ENCODE assay signal across 13 cellular contexts in the genomic region with DNA sequence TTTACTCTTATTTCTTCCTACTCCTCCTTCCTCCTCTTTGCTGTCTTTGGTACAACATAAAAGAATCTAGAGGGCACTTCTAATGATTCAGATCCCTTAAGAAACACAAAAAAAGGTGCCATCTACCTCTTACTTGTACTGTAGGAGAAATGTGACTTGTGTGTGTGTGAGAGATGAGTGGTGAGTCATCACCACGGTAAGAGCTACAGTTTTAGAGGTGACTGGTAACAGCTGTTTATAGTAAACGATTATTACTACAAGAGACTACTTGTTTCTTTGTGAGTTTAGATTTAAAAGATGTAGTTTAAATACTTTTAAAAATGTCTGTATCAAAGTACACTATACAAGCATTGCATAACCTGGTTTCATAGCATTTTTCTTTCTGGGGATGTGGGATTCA. TPM values are rescaled to one million over a fixed set of nuclear protein-coding genes. Genes with fewer than 3 reads are reported as not detected.
DNase-seq lines count a peak whose midpoint lies in the region; ATAC-seq and TF ChIP-seq lines count a peak whose summit lies in the region.
"Had no signal": no experiment of that assay in that cellular context is flagged by ENCODE, and none has a peak within 500 bp of the region (broad histone marks: within the 10 kb centered on the region; RNA-seq: fewer than 3 reads in every experiment).

No MANE protein-coding gene starts in this region.

- in situ Hi-C loops in transverse colon (cut with MboI; ENCODE audit: low pct_ligation_motif_present in 1 of 4, low pct_unique_long_range_greater_than_20kb in 1 of 4, low sequenced_read_pairs in 3 of 4): loop anchor here in 1 of 4 donors (25.0 kb wide), 1 partner anchor 124 kb away; the partner anchor contains the start of gene C1orf141

- intact Hi-C loops in activated naive CD4-positive, alpha-beta T cell treated with anti-CD3 and anti-CD28 coated beads for 36 hours (cut with micrococcal nuclease): loop anchor here (5.0 kb wide), 1 partner anchor 39 kb away; the partner anchor contains the start of gene SLC35D1
- intact Hi-C loops in transverse colon (cut with DNase I; ENCODE audit: low total_unique reads): no loop called here

- no peaks in the 10 kb centered on the region for H3K9me3 ChIP-seq in transverse colon
- H3K9me3 ChIP-seq: uterus had no signal

- no peak overlapping the region for H3K4me3 Mint-ChIP-seq in activated naive CD4-positive, alpha-beta T cell treated with anti-CD3 and anti-CD28 coated beads for 36 hours
- no peak overlapping the region for H3K4me3 Mint-ChIP-seq in WTC11
- H3K4me3 Mint-ChIP-seq: B cell, brain, nephron progenitor cell had no signal

- no peak overlapping the region for H3K27ac Mint-ChIP-seq in activated naive CD4-positive, alpha-beta T cell treated with anti-CD3 and anti-CD28 coated beads for 36 hours
- H3K27ac Mint-ChIP-seq in WTC11: no peak overlapping the region
- H3K27ac Mint-ChIP-seq: B cell, nephron progenitor cell had no signal

- no peak for TF ChIP-seq EP300 in transverse colon (IDR thresholded peaks at IDR 0.05; ENCODE audit: low read depth)

- 39 to 50% methylated on average over 1 to 2 of the region's 2 CpGs for WGBS in transverse colon (ENCODE audit: low coverage in 1 of 2), 2 donors

- ATAC-seq in stimulated activated naive CD8-positive, alpha-beta T cell treated with anti-CD3 and anti-CD28 coated beads, Interleukin-15, Interleukin-2, amounts not matched to agents 100 U/mL and 50 U/mL, for 24 hours: peak; percentile 79
- ATAC-seq in HG02610 (IDR thresholded peaks at IDR 0.05; ENCODE audit: unreplicated experiment): no peak
- ATAC-seq in WTC11: no peak

- POLR2A ChIA-PET in WTC11 (lab: Charles Lee): no interaction called here

- no peaks in the 10 kb centered on the region for H3K27me3 ChIP-seq in transverse colon
- H3K27me3 ChIP-seq: uterus had no signal

- TF ChIP-seq CTCF in cardiac fibroblast (IDR thresholded peaks at IDR 0.05; ENCODE audit: low read depth, low read length): no peak
- TF ChIP-seq CTCF in transverse colon (IDR thresholded peaks at IDR 0.05): no peak
- no peak for TF ChIP-seq CTCF in WTC11 (IDR thresholded peaks at IDR 0.05)

- DNase-seq in activated naive CD4-positive, alpha-beta T cell treated with anti-CD3 and anti-CD28 coated beads for 36 hours: peak; percentile 18
- no peak for DNase-seq in activated naive CD4-positive, alpha-beta T cell treated with Interleukin-2 at 50 U/mL for 16 hours
- peak; percentile 9 for DNase-seq in HPDE6-E6E7 (ENCODE audit: extremely low spot score)
- DNase-seq in cardiac fibroblast (ENCODE audit: low read depth in 2 of 2): peak; percentile 58 to 65
- no peak for DNase-seq in stimulated activated naive CD8-positive, alpha-beta T cell treated with anti-CD3 and anti-CD28 coated beads, Interleukin-15, Interleukin-2, amounts not matched to agents 100 U/mL and 50 U/mL, for 24 hours
- no peak for DNase-seq in transverse colon
- no peak for DNase-seq in WTC11 (ENCODE audit: low spot score)
- DNase-seq: hypothalamus, nephron progenitor cell, uterus had no signal

- no peak for TF ChIP-seq POLR2A in transverse colon (IDR thresholded peaks at IDR 0.05)

- no peaks in the 10 kb centered on the region for H3K27me3 Mint-ChIP-seq in activated naive CD4-positive, alpha-beta T cell treated with anti-CD3 and anti-CD28 coated beads for 36 hours (ENCODE audit: low read depth)
- H3K27me3 Mint-ChIP-seq in WTC11 (ENCODE audit: low read depth): no peaks in the 10 kb centered on the region; the same call in 1 of the 2 replicates
- H3K27me3 Mint-ChIP-seq: B cell, brain had no signal

- H3K4me1 Mint-ChIP-seq in activated naive CD4-positive, alpha-beta T cell treated with anti-CD3 and anti-CD28 coated beads for 36 hours (ENCODE audit: low read depth): peaks cover 15% of the 10 kb centered on the region
- H3K4me1 Mint-ChIP-seq in WTC11: peaks cover 10% of the 10 kb centered on the region
- H3K4me1 Mint-ChIP-seq: B cell, nephron progenitor cell had no signal

- H3K36me3 ChIP-seq in transverse colon: peaks cover 0 to 14% (median 5%) of the 10 kb centered on the region in 4 donors
- H3K36me3 ChIP-seq: uterus had no signal

- no peak overlapping the region for H3K27ac ChIP-seq in transverse colon
- H3K27ac ChIP-seq: uterus had no signal

- H3K4me3 ChIP-seq in cardiac fibroblast (replicated peaks in 1 of 2; ENCODE audit: low read depth in 2 of 2, low read length in 2 of 2): no peak overlapping the region
- no peak overlapping the region for H3K4me3 ChIP-seq in transverse colon
- H3K4me3 ChIP-seq: uterus had no signal

- H3K4me1 ChIP-seq in transverse colon: peaks cover 0 to 4% (median 0%) of the 10 kb centered on the region in 4 donors
- H3K4me1 ChIP-seq: uterus had no signal

- no peaks in the 10 kb centered on the region for H3K9me3 Mint-ChIP-seq in activated naive CD4-positive, alpha-beta T cell treated with anti-CD3 and anti-CD28 coated beads for 36 hours
- H3K9me3 Mint-ChIP-seq in WTC11: no peaks in the 10 kb centered on the region

- H3K36me3 Mint-ChIP-seq in activated naive CD4-positive, alpha-beta T cell treated with anti-CD3 and anti-CD28 coated beads for 36 hours (ENCODE audit: low read depth): peaks cover 40% of the 10 kb centered on the region
- no peaks in the 10 kb centered on the region for H3K36me3 Mint-ChIP-seq in WTC11

- CTCF ChIA-PET in activated naive CD4-positive, alpha-beta T cell treated with anti-CD3 and anti-CD28 coated beads for 36 hours (lab: Charles Lee): interaction anchor here (1.6 to 3.8 kb wide), 2 partner anchors 17 to 136 kb away, joined by 6 to 16 read pairs; no protein-coding TSS in a partner anchor
- CTCF ChIA-PET in WTC11 (lab: Charles Lee): no interaction called here

TF ChIP-seq in WTC11, 78 proteins besides CTCF, POLR2A, EP300 and RAD21 (continues in another document):
- TF ChIP-seq CDX4 (CRISPR knock-in tag; IDR thresholded peaks at IDR 0.05; ENCODE audit: borderline replicate concordance) (no peak), SMAD4 (CRISPR knock-in tag; IDR thresholded peaks at IDR 0.05) (no peak), TP53 (CRISPR knock-in tag; IDR thresholded peaks at IDR 0.05) (no peak), NR1H2 (CRISPR knock-in tag; IDR thresholded peaks at IDR 0.05) (no peak), MAX (CRISPR knock-in tag; IDR thresholded peaks at IDR 0.05) (no peak), MYBL2 (CRISPR knock-in tag; IDR thresholded peaks at IDR 0.05) (no peak), ZNF263 (CRISPR knock-in tag; IDR thresholded peaks at IDR 0.05; ENCODE audit: low read depth) (no peak), NFATC4 (CRISPR knock-in tag; IDR thresholded peaks at IDR 0.05) (no peak), CREM (CRISPR knock-in tag; IDR thresholded peaks at IDR 0.05) (no peak)
- TF ChIP-seq, protein P1, sequence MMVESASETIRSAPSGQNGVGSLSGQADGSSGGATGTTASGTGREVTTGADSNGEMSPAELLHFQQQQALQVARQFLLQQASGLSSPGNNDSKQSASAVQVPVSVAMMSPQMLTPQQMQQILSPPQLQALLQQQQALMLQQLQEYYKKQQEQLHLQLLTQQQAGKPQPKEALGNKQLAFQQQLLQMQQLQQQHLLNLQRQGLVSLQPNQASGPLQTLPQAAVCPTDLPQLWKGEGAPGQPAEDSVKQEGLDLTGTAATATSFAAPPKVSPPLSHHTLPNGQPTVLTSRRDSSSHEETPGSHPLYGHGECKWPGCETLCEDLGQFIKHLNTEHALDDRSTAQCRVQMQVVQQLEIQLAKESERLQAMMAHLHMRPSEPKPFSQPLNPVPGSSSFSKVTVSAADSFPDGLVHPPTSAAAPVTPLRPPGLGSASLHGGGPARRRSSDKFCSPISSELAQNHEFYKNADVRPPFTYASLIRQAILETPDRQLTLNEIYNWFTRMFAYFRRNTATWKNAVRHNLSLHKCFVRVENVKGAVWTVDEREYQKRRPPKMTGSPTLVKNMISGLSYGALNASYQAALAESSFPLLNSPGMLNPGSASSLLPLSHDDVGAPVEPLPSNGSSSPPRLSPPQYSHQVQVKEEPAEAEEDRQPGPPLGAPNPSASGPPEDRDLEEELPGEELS (CRISPR knock-in tag; IDR thresholded peaks at IDR 0.05): no peak
- TF ChIP-seq, protein P2, sequence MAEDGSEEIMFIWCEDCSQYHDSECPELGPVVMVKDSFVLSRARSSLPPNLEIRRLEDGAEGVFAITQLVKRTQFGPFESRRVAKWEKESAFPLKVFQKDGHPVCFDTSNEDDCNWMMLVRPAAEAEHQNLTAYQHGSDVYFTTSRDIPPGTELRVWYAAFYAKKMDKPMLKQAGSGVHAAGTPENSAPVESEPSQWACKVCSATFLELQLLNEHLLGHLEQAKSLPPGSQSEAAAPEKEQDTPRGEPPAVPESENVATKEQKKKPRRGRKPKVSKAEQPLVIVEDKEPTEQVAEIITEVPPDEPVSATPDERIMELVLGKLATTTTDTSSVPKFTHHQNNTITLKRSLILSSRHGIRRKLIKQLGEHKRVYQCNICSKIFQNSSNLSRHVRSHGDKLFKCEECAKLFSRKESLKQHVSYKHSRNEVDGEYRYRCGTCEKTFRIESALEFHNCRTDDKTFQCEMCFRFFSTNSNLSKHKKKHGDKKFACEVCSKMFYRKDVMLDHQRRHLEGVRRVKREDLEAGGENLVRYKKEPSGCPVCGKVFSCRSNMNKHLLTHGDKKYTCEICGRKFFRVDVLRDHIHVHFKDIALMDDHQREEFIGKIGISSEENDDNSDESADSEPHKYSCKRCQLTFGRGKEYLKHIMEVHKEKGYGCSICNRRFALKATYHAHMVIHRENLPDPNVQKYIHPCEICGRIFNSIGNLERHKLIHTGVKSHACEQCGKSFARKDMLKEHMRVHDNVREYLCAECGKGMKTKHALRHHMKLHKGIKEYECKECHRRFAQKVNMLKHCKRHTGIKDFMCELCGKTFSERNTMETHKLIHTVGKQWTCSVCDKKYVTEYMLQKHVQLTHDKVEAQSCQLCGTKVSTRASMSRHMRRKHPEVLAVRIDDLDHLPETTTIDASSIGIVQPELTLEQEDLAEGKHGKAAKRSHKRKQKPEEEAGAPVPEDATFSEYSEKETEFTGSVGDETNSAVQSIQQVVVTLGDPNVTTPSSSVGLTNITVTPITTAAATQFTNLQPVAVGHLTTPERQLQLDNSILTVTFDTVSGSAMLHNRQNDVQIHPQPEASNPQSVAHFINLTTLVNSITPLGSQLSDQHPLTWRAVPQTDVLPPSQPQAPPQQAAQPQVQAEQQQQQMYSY (CRISPR knock-in tag; IDR thresholded peaks at IDR 0.05): no peak

RNA-seq across cellular contexts. Expression of gene SLC35D1, which starts 40.4 kb away (rescaled TPM):
- 10 to 100 TPM; 10.5 to 11.1 TPM for total RNA-seq in activated naive CD4-positive, alpha-beta T cell treated with anti-CD3 and anti-CD28 coated beads for 36 hours
- 10 to 100 TPM in 3 of 4 donors, 1 to 10 TPM in 1; 10.0 to 68.6 (median 51.9) TPM for total RNA-seq in transverse colon
- 2.4 to 3.0 TPM (median 2.6 TPM) in 3 replicates for total RNA-seq in WTC11 (2021)

Comparison
In these comparisons a context has a peak if more than half of its experiments do, and no peak if none do; other contexts are left out.
1. DNase-seq: peak in activated naive CD4-positive, alpha-beta T cell treated with anti-CD3 and anti-CD28 coated beads for 36 hours (single experiment), HPDE6-E6E7 (single experiment) and cardiac fibroblast (2 of 2); none in activated naive CD4-positive, alpha-beta T cell treated with Interleukin-2 at 50 U/mL for 16 hours (single experiment), stimulated activated naive CD8-positive, alpha-beta T cell treated with anti-CD3 and anti-CD28 coated beads, Interleukin-15, Interleukin-2, amounts not matched to agents 100 U/mL and 50 U/mL, for 24 hours (single experiment), transverse colon (single experiment) and WTC11 (single experiment).